1 cellular context compared by ENCODE assay signal in the genomic region with DNA sequence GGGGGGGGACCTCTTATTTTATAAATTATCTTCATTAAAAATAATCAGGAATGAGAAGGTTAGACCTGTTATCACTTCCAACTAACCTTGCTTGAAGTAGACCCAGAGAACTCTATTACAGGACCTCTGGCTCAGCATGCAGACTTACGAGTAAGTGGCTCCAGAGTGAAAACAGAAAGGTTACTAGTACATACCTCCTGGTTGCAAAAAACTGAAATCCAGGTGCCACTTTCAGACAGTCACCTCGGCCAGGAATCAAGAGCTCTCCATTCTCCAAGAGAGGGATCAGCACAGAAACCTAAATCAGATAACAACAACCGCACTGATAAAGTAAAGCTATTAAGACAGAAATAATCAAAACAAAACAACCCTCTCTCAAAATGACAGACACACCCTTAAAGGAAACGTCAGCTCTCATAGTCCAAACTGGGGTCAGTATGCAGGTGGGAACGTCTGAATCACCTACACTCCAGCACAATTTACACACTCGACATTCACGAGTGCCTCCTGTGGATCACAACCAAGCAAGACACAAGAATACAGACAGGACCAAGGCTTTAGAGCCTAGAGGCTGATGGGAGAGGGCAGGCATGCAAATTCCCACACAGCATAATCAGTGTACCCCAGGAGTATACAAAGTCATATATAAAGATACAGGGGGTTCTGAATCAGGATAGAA.
TF ChIP-seq lines count a peak whose summit lies in the region.

No MANE protein-coding gene starts in this region.

TF ChIP-seq in GM23338, 12 proteins besides CTCF, POLR2A, EP300 and RAD21 (continued from another document):
- TF ChIP-seq, protein P1, sequence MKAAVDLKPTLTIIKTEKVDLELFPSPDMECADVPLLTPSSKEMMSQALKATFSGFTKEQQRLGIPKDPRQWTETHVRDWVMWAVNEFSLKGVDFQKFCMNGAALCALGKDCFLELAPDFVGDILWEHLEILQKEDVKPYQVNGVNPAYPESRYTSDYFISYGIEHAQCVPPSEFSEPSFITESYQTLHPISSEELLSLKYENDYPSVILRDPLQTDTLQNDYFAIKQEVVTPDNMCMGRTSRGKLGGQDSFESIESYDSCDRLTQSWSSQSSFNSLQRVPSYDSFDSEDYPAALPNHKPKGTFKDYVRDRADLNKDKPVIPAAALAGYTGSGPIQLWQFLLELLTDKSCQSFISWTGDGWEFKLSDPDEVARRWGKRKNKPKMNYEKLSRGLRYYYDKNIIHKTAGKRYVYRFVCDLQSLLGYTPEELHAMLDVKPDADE (IDR thresholded peaks at IDR 0.05): no peak
- no peak for TF ChIP-seq EZH2 (IDR thresholded peaks at IDR 0.05; ENCODE audit: low read depth, unreplicated experiment)
- TF ChIP-seq EZH2phosphoT487 (IDR thresholded peaks at IDR 0.05; ENCODE audit: unreplicated experiment): no peak
TF ChIP-seq in GM23338: peak in this region for 0.
